ENCODE assay signal across 1 cellular context in genomic region chr22:46895753-46896152, GRCh38.
TF ChIP-seq lines count a peak whose summit lies in the region.

No MANE protein-coding gene starts in this region.

TF ChIP-seq in IMR-90, 13 proteins besides CTCF, POLR2A, EP300 and RAD21 (continued from another document):
- peak; percentile 45 for TF ChIP-seq CEBPB (IDR thresholded peaks at IDR 0.05; ENCODE audit: low read depth, low read length)
- TF ChIP-seq NFE2L2 (IDR thresholded peaks at IDR 0.05; ENCODE audit: low read depth, low read length) = no peak
- no peak for TF ChIP-seq FOS (IDR thresholded peaks at IDR 0.05; ENCODE audit: low read depth, low read length)
- no peak for TF ChIP-seq RCOR1 (IDR thresholded peaks at IDR 0.05; ENCODE audit: insufficient replicate concordance, low read length)
- TF ChIP-seq CHD1 (IDR thresholded peaks at IDR 0.05; ENCODE audit: low read depth, low read length) = no peak
